ENCODE assay signal across 31 cellular contexts in the genomic region with DNA sequence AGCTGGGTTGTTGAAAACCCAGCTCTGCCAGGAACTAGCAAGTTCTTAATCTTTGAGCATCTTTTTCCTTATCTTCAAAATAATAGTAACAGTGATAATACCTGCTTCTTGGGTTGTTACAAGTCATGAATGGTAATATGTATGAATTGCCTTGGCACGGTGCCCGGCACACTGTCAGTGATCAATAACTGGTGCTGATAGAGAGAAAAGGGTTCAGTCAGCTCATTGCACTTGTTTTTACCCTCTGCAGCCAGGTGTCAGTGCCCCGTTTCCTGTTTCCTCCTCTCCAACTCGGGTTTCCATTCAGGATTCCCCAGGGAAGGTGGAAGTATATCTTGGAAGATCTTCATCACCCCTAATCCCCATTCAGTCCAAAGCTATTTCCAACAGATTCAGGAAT. TPM values are rescaled to one million over a fixed set of nuclear protein-coding genes. Genes with fewer than 3 reads are reported as not detected.
"Had no signal": no experiment of that assay in that cellular context is flagged by ENCODE, and none has a peak within 500 bp of the region (broad histone marks: within the 10 kb centered on the region; RNA-seq: fewer than 3 reads in every experiment).

No MANE protein-coding gene starts in this region.

- ATAC-seq: activated CD4-positive, CD25-positive, alpha-beta regulatory T cell treated with anti-CD3 and anti-CD28 coated beads, Interleukin-2, amount 50 U/mL, for 24 hours; activated CD8-positive, alpha-beta memory T cell treated with anti-CD3 and anti-CD28 coated beads, Interleukin-2, amount 10 ng/mL, durations not matched to agents 7 days and 5 days; activated CD8-positive, alpha-beta T cell treated with anti-CD3 and anti-CD28 coated beads for 36 hours; body of pancreas; gastrocnemius medialis; natural killer cell; pancreas; right cardiac atrium; stimulated activated effector memory CD8-positive, alpha-beta T cell treated with anti-CD3 and anti-CD28 coated beads, Interleukin-12 subunit alpha, Interleukin-12 subunit beta, amount 100 ng/mL, for 72 hours had no signal

- H3K36me3 Mint-ChIP-seq: activated naive CD4-positive, alpha-beta T cell treated with anti-CD3 and anti-CD28 coated beads, Interleukin-2, amount 10 ng/mL, durations not matched to agents 7 days and 5 days; natural killer cell; stimulated activated effector memory CD8-positive, alpha-beta T cell treated with anti-CD3 and anti-CD28 coated beads, Interleukin-12 subunit alpha, Interleukin-12 subunit beta, amount 100 ng/mL, for 72 hours had no signal

- H3K4me3 ChIP-seq: body of pancreas, cardiac muscle cell, esophagus squamous epithelium, gastrocnemius medialis, left ventricle myocardium inferior, pancreas, stomach, suprapubic skin had no signal

- H3K36me3 ChIP-seq: cardiac muscle cell, esophagus squamous epithelium, gastrocnemius medialis, left ventricle myocardium inferior, pancreas, stomach, suprapubic skin had no signal

- H3K4me1 Mint-ChIP-seq: activated CD4-positive, alpha-beta T cell treated with anti-CD3 and anti-CD28 coated beads, Interleukin-2, amount 10 ng/mL, durations not matched to agents 24 days and 14 days; activated CD8-positive, alpha-beta memory T cell treated with anti-CD3 and anti-CD28 coated beads, Interleukin-2, amount 10 ng/mL, durations not matched to agents 7 days and 5 days; activated naive CD4-positive, alpha-beta T cell treated with anti-CD3 and anti-CD28 coated beads, Interleukin-2, amount 10 ng/mL, durations not matched to agents 7 days and 5 days; endodermal cell; natural killer cell; stimulated activated effector memory CD8-positive, alpha-beta T cell treated with anti-CD3 and anti-CD28 coated beads, Interleukin-12 subunit alpha, Interleukin-12 subunit beta, amount 100 ng/mL, for 72 hours had no signal

- H3K27me3 Mint-ChIP-seq: activated CD8-positive, alpha-beta T cell treated with anti-CD3 and anti-CD28 coated beads for 36 hours; type B pancreatic cell had no signal

- H3K4me1 ChIP-seq: pancreas had no signal

- H3K4me3 Mint-ChIP-seq: activated CD4-positive, alpha-beta T cell treated with anti-CD3 and anti-CD28 coated beads, Interleukin-2, amount 10 ng/mL, durations not matched to agents 24 days and 14 days; activated CD8-positive, alpha-beta memory T cell treated with anti-CD3 and anti-CD28 coated beads, Interleukin-2, amount 10 ng/mL, durations not matched to agents 7 days and 5 days; activated CD8-positive, alpha-beta T cell treated with anti-CD3 and anti-CD28 coated beads for 36 hours; activated naive CD4-positive, alpha-beta T cell treated with anti-CD3 and anti-CD28 coated beads, Interleukin-2, amount 10 ng/mL, durations not matched to agents 7 days and 5 days; endodermal cell; mesothelial cell of epicardium; natural killer cell; stimulated activated effector memory CD8-positive, alpha-beta T cell treated with anti-CD3 and anti-CD28 coated beads, Interleukin-12 subunit alpha, Interleukin-12 subunit beta, amount 100 ng/mL, for 72 hours; T-helper 2 cell treated with Interferon-gamma antibody and Interleukin-4, amounts not matched to agents 5 μg/mL and 100 μg/mL, for 36 hours had no signal

- DNase-seq: activated CD4-positive, alpha-beta T cell treated with anti-CD3 and anti-CD28 coated beads, Interleukin-2, amount 10 ng/mL, durations not matched to agents 24 days and 14 days; activated CD8-positive, alpha-beta memory T cell treated with anti-CD3 and anti-CD28 coated beads, Interleukin-2, amount 10 ng/mL, durations not matched to agents 7 days and 5 days; activated CD8-positive, alpha-beta T cell treated with anti-CD3 and anti-CD28 coated beads for 36 hours; activated effector memory CD4-positive, alpha-beta T cell treated with anti-CD3 and anti-CD28 coated beads, Interleukin-2, amount 50 U/mL, for 16 hours; activated naive CD4-positive, alpha-beta T cell treated with anti-CD3 and anti-CD28 coated beads, Interleukin-2, amount 10 ng/mL, durations not matched to agents 7 days and 5 days; activated T-cell treated with anti-CD3 and anti-CD28 coated beads for 4 hours; anterior cingulate cortex; body of pancreas; cortex of kidney; endodermal cell; esophagus squamous epithelium; gastrocnemius medialis; hippocampal formation; kidney glomerular epithelial cell; left ventricle myocardium inferior; mammary epithelial cell; natural killer cell; pancreas; right cardiac atrium; stimulated activated CD4-positive, alpha-beta T cell treated with anti-CD3 and anti-CD28 coated beads, Interleukin-2, amount 100 ng/mL, for 24 hours; stomach had no signal

- H3K27ac ChIP-seq: body of pancreas, cardiac muscle cell, esophagus squamous epithelium, gastrocnemius medialis, left ventricle myocardium inferior, pancreas, stomach, suprapubic skin, VCaP had no signal

- H3K9me3 Mint-ChIP-seq: activated CD4-positive, alpha-beta T cell treated with anti-CD3 and anti-CD28 coated beads, Interleukin-2, amount 10 ng/mL, durations not matched to agents 24 days and 14 days; activated CD8-positive, alpha-beta T cell treated with anti-CD3 and anti-CD28 coated beads for 36 hours; activated naive CD4-positive, alpha-beta T cell treated with anti-CD3 and anti-CD28 coated beads, Interleukin-2, amount 10 ng/mL, durations not matched to agents 7 days and 5 days; endodermal cell; natural killer cell; stimulated activated effector memory CD8-positive, alpha-beta T cell treated with anti-CD3 and anti-CD28 coated beads, Interleukin-12 subunit alpha, Interleukin-12 subunit beta, amount 100 ng/mL, for 72 hours; T-helper 2 cell treated with Interferon-gamma antibody and Interleukin-4, amounts not matched to agents 5 μg/mL and 100 μg/mL, for 36 hours; type B pancreatic cell had no signal

- H3K9me3 ChIP-seq: body of pancreas, esophagus squamous epithelium, gastrocnemius medialis, left ventricle myocardium inferior, pancreas, stomach, suprapubic skin had no signal

- H3K27me3 ChIP-seq: body of pancreas, cardiac muscle cell, esophagus squamous epithelium, gastrocnemius medialis, pancreas, stomach, suprapubic skin had no signal

- H3K27ac Mint-ChIP-seq: activated CD4-positive, alpha-beta T cell treated with anti-CD3 and anti-CD28 coated beads, Interleukin-2, amount 10 ng/mL, durations not matched to agents 24 days and 14 days; activated CD8-positive, alpha-beta memory T cell treated with anti-CD3 and anti-CD28 coated beads, Interleukin-2, amount 10 ng/mL, durations not matched to agents 7 days and 5 days; activated CD8-positive, alpha-beta T cell treated with anti-CD3 and anti-CD28 coated beads for 36 hours; activated naive CD4-positive, alpha-beta T cell treated with anti-CD3 and anti-CD28 coated beads, Interleukin-2, amount 10 ng/mL, durations not matched to agents 7 days and 5 days; endodermal cell; natural killer cell; stimulated activated effector memory CD8-positive, alpha-beta T cell treated with anti-CD3 and anti-CD28 coated beads, Interleukin-12 subunit alpha, Interleukin-12 subunit beta, amount 100 ng/mL, for 72 hours; T-helper 2 cell treated with Interferon-gamma antibody and Interleukin-4, amounts not matched to agents 5 μg/mL and 100 μg/mL, for 36 hours; type B pancreatic cell had no signal

RNA-seq across cellular contexts. Expression of a gene that starts 15.8 kb away (rescaled TPM):
- total RNA-seq: body of pancreas, cerebellum, endodermal cell, left ventricle myocardium inferior, pancreas, pulmonary artery endothelial cell had no signal
